In the genomic region with DNA sequence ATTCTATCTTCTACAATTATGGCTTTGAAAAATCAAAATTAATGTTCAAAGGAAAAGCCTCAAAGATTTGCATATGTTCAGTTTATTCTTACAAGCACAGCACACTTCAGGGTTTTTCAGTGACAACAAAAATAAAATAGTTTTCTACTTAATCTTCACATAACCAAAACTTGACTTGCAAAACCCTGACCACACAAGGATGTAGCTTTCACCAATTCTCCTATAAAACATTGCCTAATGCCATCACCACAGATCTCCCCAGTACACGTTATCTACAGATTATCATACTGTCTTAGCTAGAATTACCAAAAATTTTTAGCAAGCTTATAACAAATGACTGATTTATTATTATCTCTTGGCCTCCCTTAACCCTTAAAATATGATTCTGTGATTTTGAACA, we compare ENCODE assay signal across 17 cellular contexts.
"Had no signal": no experiment of that assay in that cellular context is flagged by ENCODE, and none has a peak within 500 bp of the region (broad histone marks: within the 10 kb centered on the region; RNA-seq: fewer than 3 reads in every experiment).

No MANE protein-coding gene starts in this region.

- H3K27me3 ChIP-seq: tibial nerve, vagina had no signal

- H3K4me1 ChIP-seq: right lobe of liver, spleen, tibial nerve, vagina had no signal

- H3K4me3 ChIP-seq: right lobe of liver, spleen, tibial nerve, vagina had no signal

- H3K27ac Mint-ChIP-seq: activated CD4-positive, alpha-beta T cell treated with anti-CD3 and anti-CD28 coated beads, Interleukin-2, amount 10 ng/mL, durations not matched to agents 7 days and 5 days; activated naive CD4-positive, alpha-beta T cell treated with anti-CD3 and anti-CD28 coated beads for 36 hours; activated T-helper 17 cell treated with anti-CD3 and anti-CD28 coated beads, Interleukin-2, amount 50 U/mL, for 72 hours; natural killer cell treated with Interleukin-12 subunit alpha and Interleukin-12 subunit beta and Interleukin-15 and Interleukin-18, amount 100 ng/mL, for 72 hours; progenitor cell of endocrine pancreas; stimulated activated naive B cell treated with anti-CD40 and anti-IgM and Interleukin-4, amounts not matched to agents 10 μg/mL and 1 μg/mL and 100 μg/mL, for 72 hours had no signal

- ATAC-seq: activated T-helper 17 cell treated with anti-CD3 and anti-CD28 coated beads, Interleukin-2, amount 50 U/mL, for 72 hours; natural killer cell treated with Interleukin-12 subunit alpha and Interleukin-12 subunit beta and Interleukin-15 and Interleukin-18, amount 100 ng/mL, for 72 hours; right lobe of liver; stimulated activated naive B cell treated with anti-CD40 and anti-IgM and Interleukin-4, amounts not matched to agents 10 μg/mL and 1 μg/mL and 100 μg/mL, for 72 hours had no signal

- H3K9me3 ChIP-seq: right lobe of liver, spleen, tibial nerve, vagina had no signal

- DNase-seq: activated CD4-positive, alpha-beta T cell treated with anti-CD3 and anti-CD28 coated beads, Interleukin-2, amount 10 ng/mL, durations not matched to agents 7 days and 5 days; activated CD4-positive, CD25-positive, alpha-beta regulatory T cell; activated naive CD4-positive, alpha-beta T cell treated with anti-CD3 and anti-CD28 coated beads for 36 hours; activated T-cell treated with anti-CD3 and anti-CD28 coated beads for 4 hours; amygdala; head of caudate nucleus; occipital lobe; right lobe of liver; spleen; stimulated activated CD4-positive, alpha-beta T cell treated with anti-CD3 and anti-CD28 coated beads, Interleukin-1b, Interleukin-23, amount 100 ng/mL, for 48 hours; stimulated activated naive B cell treated with anti-CD40 and anti-IgM and Interleukin-4, amounts not matched to agents 10 μg/mL and 1 μg/mL and 100 μg/mL, for 72 hours; T-helper 2 cell had no signal

- H3K36me3 ChIP-seq: right lobe of liver, spleen, tibial nerve, vagina had no signal

- H3K36me3 Mint-ChIP-seq: natural killer cell treated with Interleukin-12 subunit alpha and Interleukin-12 subunit beta and Interleukin-15 and Interleukin-18, amount 100 ng/mL, for 72 hours had no signal

- H3K4me1 Mint-ChIP-seq: activated T-helper 17 cell treated with anti-CD3 and anti-CD28 coated beads, Interleukin-2, amount 50 U/mL, for 72 hours; stimulated activated naive B cell treated with anti-CD40 and anti-IgM and Interleukin-4, amounts not matched to agents 10 μg/mL and 1 μg/mL and 100 μg/mL, for 72 hours had no signal

- H3K9me3 Mint-ChIP-seq: activated naive CD4-positive, alpha-beta T cell treated with anti-CD3 and anti-CD28 coated beads for 36 hours; activated T-helper 17 cell treated with anti-CD3 and anti-CD28 coated beads, Interleukin-2, amount 50 U/mL, for 72 hours; natural killer cell treated with Interleukin-12 subunit alpha and Interleukin-12 subunit beta and Interleukin-15 and Interleukin-18, amount 100 ng/mL, for 72 hours; stimulated activated naive B cell treated with anti-CD40 and anti-IgM and Interleukin-4, amounts not matched to agents 10 μg/mL and 1 μg/mL and 100 μg/mL, for 72 hours had no signal

- H3K27ac ChIP-seq: right lobe of liver, spleen, tibial nerve, vagina had no signal

- H3K4me3 Mint-ChIP-seq: activated CD4-positive, alpha-beta T cell treated with anti-CD3 and anti-CD28 coated beads, Interleukin-2, amount 10 ng/mL, durations not matched to agents 7 days and 5 days; activated naive CD4-positive, alpha-beta T cell treated with anti-CD3 and anti-CD28 coated beads for 36 hours; activated T-helper 17 cell treated with anti-CD3 and anti-CD28 coated beads, Interleukin-2, amount 50 U/mL, for 72 hours; natural killer cell treated with Interleukin-12 subunit alpha and Interleukin-12 subunit beta and Interleukin-15 and Interleukin-18, amount 100 ng/mL, for 72 hours; stimulated activated naive B cell treated with anti-CD40 and anti-IgM and Interleukin-4, amounts not matched to agents 10 μg/mL and 1 μg/mL and 100 μg/mL, for 72 hours had no signal
